ENCODE assay signal across 14 cellular contexts in the genomic region with DNA sequence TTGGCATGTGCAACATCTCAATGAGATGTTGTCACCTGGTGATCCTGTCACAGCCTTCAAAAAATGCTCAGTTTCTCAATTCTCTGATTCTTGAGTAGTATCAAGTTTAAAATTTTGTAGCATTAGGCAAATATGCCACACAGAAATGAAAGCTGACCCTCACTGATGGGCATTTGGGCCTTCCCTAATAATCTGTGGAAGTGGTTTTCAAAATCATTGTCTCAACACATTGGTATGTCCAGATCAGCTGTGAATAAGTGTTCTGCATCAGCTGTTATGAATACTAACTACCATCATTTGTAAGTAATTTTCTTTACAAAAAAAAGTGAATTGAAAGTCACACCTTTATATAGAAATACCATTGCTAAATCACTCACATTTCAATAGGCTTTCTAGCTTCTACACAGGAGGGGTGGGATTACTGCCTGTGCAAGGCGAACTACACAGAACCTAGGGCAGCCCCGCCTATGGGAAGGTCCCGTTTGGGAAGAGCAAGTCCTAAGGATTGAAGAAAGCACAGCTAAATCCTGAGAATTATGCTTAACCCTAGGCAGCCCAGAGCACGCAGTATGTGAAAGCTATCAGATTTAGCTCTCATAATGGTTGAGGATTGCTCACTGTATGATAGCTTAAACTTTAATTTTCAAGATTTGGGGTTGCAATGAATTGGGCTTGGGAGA.
DNase-seq lines count a peak whose midpoint lies in the region; ATAC-seq and TF ChIP-seq lines count a peak whose summit lies in the region.
"Had no signal": no experiment of that assay in that cellular context is flagged by ENCODE, and none has a peak within 500 bp of the region (broad histone marks: within the 10 kb centered on the region; RNA-seq: fewer than 3 reads in every experiment).

No MANE protein-coding gene starts in this region.

- 75 to 89% methylated on average over 3 to 4 of the region's 4 CpGs for WGBS in thyroid gland, 2 donors

- H3K9me2 ChIP-seq in GM23338 (ENCODE audit: insufficient read depth) = no peaks in the 10 kb centered on the region

- H3K9me3 Mint-ChIP-seq in GM23338 = no peaks in the 10 kb centered on the region
- H3K9me3 Mint-ChIP-seq in glutamatergic neuron (ENCODE audit: unreplicated experiment) = peaks cover 3% of the 10 kb centered on the region
- H3K9me3 Mint-ChIP-seq in nephron = no peaks in the 10 kb centered on the region
- H3K9me3 Mint-ChIP-seq: CD4-positive, CD25-positive, alpha-beta regulatory T cell had no signal

- H2AFZ ChIP-seq in GM23338 = no peak overlapping the region

- ATAC-seq in GM23338 = peak; percentile 53

- DNase-seq in GM23338 (ENCODE audit: low spot score) (no peak), SJCRH30 (peak; percentile 49 to 57), glutamatergic neuron (peak; percentile 9), SHP77 (lab: John Stamatoyannopoulos, UW) (no peak), brain microvascular endothelial cell (no peak), NCI-H526 (lab: John Stamatoyannopoulos, UW) (no peak), thyroid gland (no peak)
- DNase-seq: BE2C; Caco-2; CD4-positive, CD25-positive, alpha-beta regulatory T cell; GDM1; NCI-H1694 treated with DMSO at 0.1 percent for 48 hours; Peyer's patch had no signal

- H3K27ac Mint-ChIP-seq in GM23338 = peak overlapping the region; percentile 76
- H3K27ac Mint-ChIP-seq in glutamatergic neuron (ENCODE audit: unreplicated experiment) = peak overlapping the region; percentile 17
- peak overlapping the region; percentile 14 to 54 (median 24) for H3K27ac Mint-ChIP-seq in nephron
- H3K27ac Mint-ChIP-seq: CD4-positive, CD25-positive, alpha-beta regulatory T cell had no signal

- H3K36me3 ChIP-seq in GM23338 (ENCODE audit: insufficient read depth) = no peaks in the 10 kb centered on the region
- H3K36me3 ChIP-seq in SJCRH30 = no peaks in the 10 kb centered on the region
- H3K36me3 ChIP-seq in brain microvascular endothelial cell (replicated peaks) = no peaks in the 10 kb centered on the region
- no peaks in the 10 kb centered on the region for H3K36me3 ChIP-seq in thyroid gland
- H3K36me3 ChIP-seq: BE2C, Peyer's patch had no signal

- H3K9me3 ChIP-seq in SJCRH30 (replicated peaks) (no peaks in the 10 kb centered on the region), thyroid gland (no peaks in the 10 kb centered on the region)
- H3K9me3 ChIP-seq: BE2C, Caco-2, Peyer's patch had no signal

- H3K27me3 ChIP-seq in GM23338 (ENCODE audit: insufficient read depth) (no peaks in the 10 kb centered on the region), SJCRH30 (no peaks in the 10 kb centered on the region), brain microvascular endothelial cell (replicated peaks) (no peaks in the 10 kb centered on the region), thyroid gland (no peaks in the 10 kb centered on the region)
- H3K27me3 ChIP-seq: BE2C, Peyer's patch had no signal

- peak overlapping the region; percentile 67 for H3K4me2 ChIP-seq in GM23338

- in situ Hi-C loops in brain microvascular endothelial cell (cut with HindIII; ENCODE audit: low pct_ligation_motif_present, low sequenced_read_pairs) = no loop called here

- 0 out of 2 replicates have a peak, but pooled peaks cover 3% of the 10 kb centered on the region for H3F3A ChIP-seq in GM23338 (replicated peaks; ENCODE audit: low read depth)

- no peaks in the 10 kb centered on the region for H3K36me3 Mint-ChIP-seq in GM23338 (ENCODE audit: low read depth)
- H3K36me3 Mint-ChIP-seq in glutamatergic neuron (ENCODE audit: unreplicated experiment) = no peaks in the 10 kb centered on the region
- peaks cover 16% of the 10 kb centered on the region for H3K36me3 Mint-ChIP-seq in nephron (ENCODE audit: low read depth)
- H3K36me3 Mint-ChIP-seq: CD4-positive, CD25-positive, alpha-beta regulatory T cell had no signal

- H3K4me1 Mint-ChIP-seq in GM23338 (peaks cover 17% of the 10 kb centered on the region), glutamatergic neuron (ENCODE audit: low read depth, unreplicated experiment) (peaks cover 21% of the 10 kb centered on the region), nephron (peaks cover 66% of the 10 kb centered on the region)
- H3K4me1 Mint-ChIP-seq: CD4-positive, CD25-positive, alpha-beta regulatory T cell had no signal

- no peak overlapping the region for H3K4me3 ChIP-seq in GM23338
- H3K4me3 ChIP-seq in SJCRH30 = no peak overlapping the region
- H3K4me3 ChIP-seq in brain microvascular endothelial cell (ENCODE audit: low read depth, low read length) = no peak overlapping the region
- H3K4me3 ChIP-seq in thyroid gland (replicated peaks in 1 of 3) = no peak overlapping the region
- H3K4me3 ChIP-seq: Peyer's patch had no signal

- H3K27ac ChIP-seq in GM23338 (ENCODE audit: low read depth) (no peak overlapping the region), SJCRH30 (peak overlapping the region; percentile 77), brain microvascular endothelial cell (no peak overlapping the region), thyroid gland (no peak overlapping the region)
- H3K27ac ChIP-seq: Peyer's patch had no signal

- no peaks in the 10 kb centered on the region for H3K79me2 ChIP-seq in GM23338 (replicated peaks; ENCODE audit: insufficient read depth)

- no peaks in the 10 kb centered on the region for H4K20me1 ChIP-seq in GM23338 (replicated peaks; ENCODE audit: insufficient read depth)

- H3K27me3 Mint-ChIP-seq in GM23338 (ENCODE audit: insufficient read depth, low read depth, poor library complexity) = peaks cover 2% of the 10 kb centered on the region
- H3K27me3 Mint-ChIP-seq in glutamatergic neuron (ENCODE audit: unreplicated experiment) = no peaks in the 10 kb centered on the region
- H3K27me3 Mint-ChIP-seq in nephron (ENCODE audit: low read depth) = no peaks in the 10 kb centered on the region
- H3K27me3 Mint-ChIP-seq: CD4-positive, CD25-positive, alpha-beta regulatory T cell had no signal

- H3K4me1 ChIP-seq in GM23338 (ENCODE audit: insufficient read depth) = peaks cover 17% of the 10 kb centered on the region
- H3K4me1 ChIP-seq in SJCRH30 = peaks cover 25% of the 10 kb centered on the region
- H3K4me1 ChIP-seq in thyroid gland = peaks cover 0 to 5% of the 10 kb centered on the region in 2 donors
- H3K4me1 ChIP-seq: BE2C, Peyer's patch had no signal

- no peak for TF ChIP-seq POLR2A in thyroid gland (IDR thresholded peaks at IDR 0.05)

- TF ChIP-seq CTCF in GM23338 (conservative IDR thresholded peaks at IDR 0.05; ENCODE audit: low read depth in 2 of 2) = no peak
- no peak for TF ChIP-seq CTCF in glutamatergic neuron (IDR thresholded peaks at IDR 0.05; ENCODE audit: partially characterized antibody, unreplicated experiment)
- TF ChIP-seq CTCF in nephron (IDR thresholded peaks at IDR 0.05; ENCODE audit: unreplicated experiment in 3 of 3) = no peak
- no peak for TF ChIP-seq CTCF in brain microvascular endothelial cell (IDR thresholded peaks at IDR 0.05; ENCODE audit: low read depth, low read length, missing control alignments)
- TF ChIP-seq CTCF in thyroid gland (IDR thresholded peaks at IDR 0.05) = no peak

- intact Hi-C loops in thyroid gland (cut with DNase I) = no loop called here

- H3K4me3 Mint-ChIP-seq in GM23338 = no peak overlapping the region
- H3K4me3 Mint-ChIP-seq in glutamatergic neuron (ENCODE audit: unreplicated experiment) = no peak overlapping the region
- no peak overlapping the region for H3K4me3 Mint-ChIP-seq in nephron
- H3K4me3 Mint-ChIP-seq: CD4-positive, CD25-positive, alpha-beta regulatory T cell had no signal

TF ChIP-seq in GM23338, 12 proteins besides CTCF, POLR2A, EP300 and RAD21 (continues in another document):
- no peak for TF ChIP-seq NANOG (IDR thresholded peaks at IDR 0.05; ENCODE audit: borderline replicate concordance)
- no peak for TF ChIP-seq ZNF114 (CRISPR knock-in tag; IDR thresholded peaks at IDR 0.05)
- TF ChIP-seq, protein P1, sequence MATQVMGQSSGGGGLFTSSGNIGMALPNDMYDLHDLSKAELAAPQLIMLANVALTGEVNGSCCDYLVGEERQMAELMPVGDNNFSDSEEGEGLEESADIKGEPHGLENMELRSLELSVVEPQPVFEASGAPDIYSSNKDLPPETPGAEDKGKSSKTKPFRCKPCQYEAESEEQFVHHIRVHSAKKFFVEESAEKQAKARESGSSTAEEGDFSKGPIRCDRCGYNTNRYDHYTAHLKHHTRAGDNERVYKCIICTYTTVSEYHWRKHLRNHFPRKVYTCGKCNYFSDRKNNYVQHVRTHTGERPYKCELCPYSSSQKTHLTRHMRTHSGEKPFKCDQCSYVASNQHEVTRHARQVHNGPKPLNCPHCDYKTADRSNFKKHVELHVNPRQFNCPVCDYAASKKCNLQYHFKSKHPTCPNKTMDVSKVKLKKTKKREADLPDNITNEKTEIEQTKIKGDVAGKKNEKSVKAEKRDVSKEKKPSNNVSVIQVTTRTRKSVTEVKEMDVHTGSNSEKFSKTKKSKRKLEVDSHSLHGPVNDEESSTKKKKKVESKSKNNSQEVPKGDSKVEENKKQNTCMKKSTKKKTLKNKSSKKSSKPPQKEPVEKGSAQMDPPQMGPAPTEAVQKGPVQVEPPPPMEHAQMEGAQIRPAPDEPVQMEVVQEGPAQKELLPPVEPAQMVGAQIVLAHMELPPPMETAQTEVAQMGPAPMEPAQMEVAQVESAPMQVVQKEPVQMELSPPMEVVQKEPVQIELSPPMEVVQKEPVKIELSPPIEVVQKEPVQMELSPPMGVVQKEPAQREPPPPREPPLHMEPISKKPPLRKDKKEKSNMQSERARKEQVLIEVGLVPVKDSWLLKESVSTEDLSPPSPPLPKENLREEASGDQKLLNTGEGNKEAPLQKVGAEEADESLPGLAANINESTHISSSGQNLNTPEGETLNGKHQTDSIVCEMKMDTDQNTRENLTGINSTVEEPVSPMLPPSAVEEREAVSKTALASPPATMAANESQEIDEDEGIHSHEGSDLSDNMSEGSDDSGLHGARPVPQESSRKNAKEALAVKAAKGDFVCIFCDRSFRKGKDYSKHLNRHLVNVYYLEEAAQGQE (IDR thresholded peaks at IDR 0.05; ENCODE audit: unreplicated experiment) = no peak
- TF ChIP-seq JUNB (IDR thresholded peaks at IDR 0.05; ENCODE audit: unreplicated experiment) = no peak

Comparison
In these comparisons a context has a peak if more than half of its experiments do, and no peak if none do; other contexts are left out.
1. DNase-seq: peak in SJCRH30 (2 of 2) and glutamatergic neuron (single experiment); none in GM23338 (single experiment), SHP77 (0 of 2), brain microvascular endothelial cell (single experiment), NCI-H526 (0 of 2) and thyroid gland (0 of 2).
2. H3K27ac Mint-ChIP-seq: peak in every context shown above with its lines; median percentile 76 in GM23338; 24 in nephron; 17 in glutamatergic neuron.